In genomic region chr5:123098767-123099513, GRCh38 we compare ENCODE assay signal across 12 cellular contexts. TPM values are rescaled to one million over a fixed set of nuclear protein-coding genes. Genes with fewer than 3 reads are reported as not detected.
A peak's percentile ranks its signal among the peaks of the same experiment; 100 is the strongest.
DNase-seq lines count a peak whose midpoint lies in the region; ATAC-seq and TF ChIP-seq lines count a peak whose summit lies in the region.
"Had no signal": no experiment of that assay in that cellular context is flagged by ENCODE, and none has a peak within 500 bp of the region (broad histone marks: within the 10 kb centered on the region; RNA-seq: fewer than 3 reads in every experiment).

No MANE protein-coding gene starts in this region.

- TF ChIP-seq CTCF in chondrocyte (IDR thresholded peaks at IDR 0.05) (no peak), left lung (IDR thresholded peaks at IDR 0.05) (no peak)

- no peak overlapping the region for H3K27ac ChIP-seq in HUES6 (ENCODE audit: low read depth, low read length)
- H3K27ac ChIP-seq in left lung: peak overlapping the region in 1 of 2 donors; percentile 11
- H3K27ac ChIP-seq: transverse colon, VCaP had no signal

- no peak overlapping the region for H3K9ac ChIP-seq in HUES6 (ENCODE audit: low read length)

- H3K4me3 ChIP-seq in HUES6 (ENCODE audit: low read depth, low read length) (peak overlapping the region; percentile 69), left lung (peak overlapping the region in 1 of 2 donors; percentile 10)

- H3K9me3 ChIP-seq in HUES6 (ENCODE audit: control insufficient read depth, insufficient read depth, low read depth, low read length): no peaks in the 10 kb centered on the region
- H3K9me3 ChIP-seq in left lung: no peaks in the 10 kb centered on the region
- H3K9me3 ChIP-seq: transverse colon had no signal

- H3K36me3 ChIP-seq in HUES6 (ENCODE audit: control insufficient read depth, insufficient read depth, low read length): no peaks in the 10 kb centered on the region
- no peaks in the 10 kb centered on the region for H3K36me3 ChIP-seq in left lung
- H3K36me3 ChIP-seq: transverse colon had no signal

- peaks cover 17% of the 10 kb centered on the region for H3K4me1 ChIP-seq in HUES6 (ENCODE audit: control insufficient read depth, insufficient read depth, low read length)
- peaks cover 0 to 18% of the 10 kb centered on the region in 2 donors for H3K4me1 ChIP-seq in left lung

- H3K27me3 ChIP-seq in HUES6 (ENCODE audit: control insufficient read depth, insufficient read depth, low read length) (peaks cover 88% of the 10 kb centered on the region), left lung (peaks cover 52 to 92% of the 10 kb centered on the region in 2 donors)

- H3K27me3 Mint-ChIP-seq in chondrocyte (ENCODE audit: low read depth): peaks cover 74% of the 10 kb centered on the region
- H3K27me3 Mint-ChIP-seq in stimulated activated memory B cell treated with anti-CD40 and anti-IgM and Interleukin-4, amounts not matched to agents 10 μg/mL and 1 μg/mL and 100 μg/mL, for 72 hours: peaks cover 72% of the 10 kb centered on the region

- H3K27ac Mint-ChIP-seq in chondrocyte (ENCODE audit: unreplicated experiment): no peak overlapping the region
- H3K27ac Mint-ChIP-seq in stimulated activated memory B cell treated with anti-CD40 and anti-IgM and Interleukin-4, amounts not matched to agents 10 μg/mL and 1 μg/mL and 100 μg/mL, for 72 hours: no peak overlapping the region

- peak; percentile 19 for ATAC-seq in left lung
- no peak for ATAC-seq in stimulated activated memory B cell treated with anti-CD40 and anti-IgM and Interleukin-4, amounts not matched to agents 10 μg/mL and 1 μg/mL and 100 μg/mL, for 72 hours
- ATAC-seq in GM18867 (IDR thresholded peaks at IDR 0.05; ENCODE audit: unreplicated experiment): no peak
- no peak for ATAC-seq in GM21576 (IDR thresholded peaks at IDR 0.05; ENCODE audit: unreplicated experiment)

- H3K4me1 Mint-ChIP-seq in chondrocyte (ENCODE audit: low read depth): peaks cover 15% of the 10 kb centered on the region
- peaks cover 17% of the 10 kb centered on the region for H3K4me1 Mint-ChIP-seq in stimulated activated memory B cell treated with anti-CD40 and anti-IgM and Interleukin-4, amounts not matched to agents 10 μg/mL and 1 μg/mL and 100 μg/mL, for 72 hours

- no peak for DNase-seq in chondrocyte (ENCODE audit: low spot score)
- DNase-seq in left lung: peak in 1 of 2 donors; percentile 68
- no peak for DNase-seq in NCI-H774 (lab: John Stamatoyannopoulos, UW)
- no peak for DNase-seq in putamen (ENCODE audit: low spot score)
- DNase-seq: DND-41, hypothalamus, transverse colon had no signal

- H3K4me3 Mint-ChIP-seq in chondrocyte (ENCODE audit: unreplicated experiment): peak overlapping the region; percentile 70
- peak overlapping the region; percentile 57 for H3K4me3 Mint-ChIP-seq in stimulated activated memory B cell treated with anti-CD40 and anti-IgM and Interleukin-4, amounts not matched to agents 10 μg/mL and 1 μg/mL and 100 μg/mL, for 72 hours

- intact Hi-C loops in left lung (cut with DNase I): loop anchor here in 1 of 2 donors (10.0 kb wide), 1 partner anchor 56 kb away; no protein-coding TSS in a partner anchor

- no peaks in the 10 kb centered on the region for H3K9me3 Mint-ChIP-seq in chondrocyte (ENCODE audit: low read depth)
- no peaks in the 10 kb centered on the region for H3K9me3 Mint-ChIP-seq in stimulated activated memory B cell treated with anti-CD40 and anti-IgM and Interleukin-4, amounts not matched to agents 10 μg/mL and 1 μg/mL and 100 μg/mL, for 72 hours

- peaks cover 6% of the 10 kb centered on the region for H3K36me3 Mint-ChIP-seq in chondrocyte (ENCODE audit: low read depth)
- H3K36me3 Mint-ChIP-seq in stimulated activated memory B cell treated with anti-CD40 and anti-IgM and Interleukin-4, amounts not matched to agents 10 μg/mL and 1 μg/mL and 100 μg/mL, for 72 hours: no peaks in the 10 kb centered on the region

RNA-seq across cellular contexts. Expression of gene PRDM6, which starts 9.9 kb away (rescaled TPM):
- total RNA-seq in chondrocyte: 0.49 to 0.89 TPM (median 0.70 TPM) in 3 replicates
- total RNA-seq in left lung: 1 to 10 TPM; 7.9 to 9.8 TPM
